8 cellular contexts compared by ENCODE assay signal in genomic region chr16:85350973-85351372, GRCh38.
DNase-seq lines count a peak whose midpoint lies in the region; ATAC-seq and TF ChIP-seq lines count a peak whose summit lies in the region.

No MANE protein-coding gene starts in this region.

- H3K4me1 ChIP-seq in mesenchymal stem cell (ENCODE audit: control insufficient read depth, insufficient read depth, low read depth, low read length), result peaks cover 27% of the 10 kb centered on the region

- H2BK12ac ChIP-seq in mesenchymal stem cell (ENCODE audit: low read length in 2 of 2), result no peak overlapping the region

- no peak overlapping the region for H2BK5ac ChIP-seq in mesenchymal stem cell (ENCODE audit: low read depth, low read length, poor library complexity, severe bottlenecking)

- DNase-seq in ELR (ENCODE audit: low read depth) (peak; percentile 93), NCI-H460 (ENCODE audit: extremely low read depth, low read depth) (peak; percentile 22), coronary artery (ENCODE audit: low spot score) (peak; percentile 84), mesenchymal stem cell (peak; percentile 95)
- no peak for DNase-seq in activated naive CD4-positive, alpha-beta T cell treated with anti-CD3 and anti-CD28 coated beads, Interleukin-2, amount 50 U/mL, for 16 hours

- no peak for ATAC-seq in HG02763 (IDR thresholded peaks at IDR 0.05; ENCODE audit: unreplicated experiment)
- ATAC-seq in HG03196 (IDR thresholded peaks at IDR 0.05; ENCODE audit: unreplicated experiment), result no peak
- ATAC-seq in GM21576 (IDR thresholded peaks at IDR 0.05; ENCODE audit: unreplicated experiment), result no peak

- H3K18ac ChIP-seq in mesenchymal stem cell (ENCODE audit: low read depth in 1 of 2, low read length in 2 of 2), result no peak overlapping the region

- H3K27ac ChIP-seq in coronary artery, result peak overlapping the region in 1 of 2 donors; percentile 37
- peak overlapping the region; percentile 67 for H3K27ac ChIP-seq in mesenchymal stem cell (ENCODE audit: low read length, poor library complexity, severe bottlenecking)

- no peak overlapping the region for H2AFZ ChIP-seq in mesenchymal stem cell (ENCODE audit: low read depth, low read length)

- no peaks in the 10 kb centered on the region for H3K36me3 ChIP-seq in mesenchymal stem cell (ENCODE audit: control insufficient read depth in 1 of 2, insufficient read depth in 2 of 2, low read depth in 1 of 2, low read length in 2 of 2)

- H3K4me3 ChIP-seq in coronary artery (no peak overlapping the region), mesenchymal stem cell (ENCODE audit: insufficient read depth in 1 of 2, low read depth in 1 of 2, low read length in 2 of 2) (no peak overlapping the region)

- no peaks in the 10 kb centered on the region for H3K9me3 ChIP-seq in mesenchymal stem cell (ENCODE audit: control insufficient read depth, low read length)

- H2BK120ac ChIP-seq in mesenchymal stem cell (ENCODE audit: low read depth, low read length), result peak overlapping the region; percentile 57

- no peak overlapping the region for H3K23ac ChIP-seq in mesenchymal stem cell (ENCODE audit: low read length in 2 of 2)

- H2AK5ac ChIP-seq in mesenchymal stem cell (ENCODE audit: low read length, severe bottlenecking), result no peak overlapping the region

- H3K4me2 ChIP-seq in mesenchymal stem cell (ENCODE audit: low read length, poor library complexity, severe bottlenecking), result no peak overlapping the region

- no peak overlapping the region for H2BK15ac ChIP-seq in mesenchymal stem cell (ENCODE audit: low read depth, poor library complexity, severe bottlenecking)

- peaks cover 17% of the 10 kb centered on the region for H3K79me1 ChIP-seq in mesenchymal stem cell (replicated peaks; ENCODE audit: low read length, poor library complexity, severe bottlenecking)

- H4K8ac ChIP-seq in mesenchymal stem cell (ENCODE audit: low read length), result peak overlapping the region; percentile 7

- no peak for TF ChIP-seq CTCF in coronary artery (IDR thresholded peaks at IDR 0.05)

- H3K4ac ChIP-seq in mesenchymal stem cell (ENCODE audit: low read depth in 1 of 2, low read length in 2 of 2), result peak overlapping the region; percentile 24 to 25

- H3K27me3 ChIP-seq in mesenchymal stem cell (ENCODE audit: control insufficient read depth in 1 of 2, insufficient read depth in 1 of 2, low read length in 2 of 2), result no peaks in the 10 kb centered on the region

- 12% methylated on average over 4 of the region's 4 CpGs for WGBS in mesenchymal stem cell

- H3K14ac ChIP-seq in mesenchymal stem cell (ENCODE audit: low read length in 2 of 2), result no peak overlapping the region

- peak overlapping the region; percentile 57 for H4K91ac ChIP-seq in mesenchymal stem cell (ENCODE audit: low read length)

- H3K9ac ChIP-seq in mesenchymal stem cell (ENCODE audit: low read length), result no peak overlapping the region
